1 cellular context compared by ENCODE assay signal in genomic region chr2:48722391-48722790, GRCh38.
TF ChIP-seq lines count a peak whose summit lies in the region.

No MANE protein-coding gene starts in this region.

TF ChIP-seq in IMR-90, 13 proteins besides CTCF, POLR2A, EP300 and RAD21:
- no peak for TF ChIP-seq MXI1 (IDR thresholded peaks at IDR 0.05; ENCODE audit: borderline replicate concordance, low read depth, low read length)
- TF ChIP-seq MAFK (IDR thresholded peaks at IDR 0.05; ENCODE audit: low read depth, low read length): no peak
- no peak for TF ChIP-seq ELK1 (IDR thresholded peaks at IDR 0.05; ENCODE audit: borderline replicate concordance, low read depth, low read length)
- no peak for TF ChIP-seq RFX5 (IDR thresholded peaks at IDR 0.05; ENCODE audit: low read depth, low read length)
- no peak for TF ChIP-seq CHD1 (IDR thresholded peaks at IDR 0.05; ENCODE audit: low read depth, low read length)
- no peak for TF ChIP-seq USF2 (IDR thresholded peaks at IDR 0.05; ENCODE audit: low read depth, low read length)
- no peak for TF ChIP-seq SMC3 (IDR thresholded peaks at IDR 0.05; ENCODE audit: low read depth, low read length)
- no peak for TF ChIP-seq CEBPB (IDR thresholded peaks at IDR 0.05; ENCODE audit: low read depth, low read length)
- TF ChIP-seq BHLHE40 (IDR thresholded peaks at IDR 0.05; ENCODE audit: low read depth, low read length): no peak
- no peak for TF ChIP-seq RCOR1 (IDR thresholded peaks at IDR 0.05; ENCODE audit: insufficient replicate concordance, low read length)
- no peak for TF ChIP-seq MAZ (IDR thresholded peaks at IDR 0.05; ENCODE audit: borderline replicate concordance, low read depth, low read length)
- TF ChIP-seq NFE2L2 (IDR thresholded peaks at IDR 0.05; ENCODE audit: low read depth, low read length): no peak
- TF ChIP-seq FOS (IDR thresholded peaks at IDR 0.05; ENCODE audit: low read depth, low read length): no peak
